In the genomic region with DNA sequence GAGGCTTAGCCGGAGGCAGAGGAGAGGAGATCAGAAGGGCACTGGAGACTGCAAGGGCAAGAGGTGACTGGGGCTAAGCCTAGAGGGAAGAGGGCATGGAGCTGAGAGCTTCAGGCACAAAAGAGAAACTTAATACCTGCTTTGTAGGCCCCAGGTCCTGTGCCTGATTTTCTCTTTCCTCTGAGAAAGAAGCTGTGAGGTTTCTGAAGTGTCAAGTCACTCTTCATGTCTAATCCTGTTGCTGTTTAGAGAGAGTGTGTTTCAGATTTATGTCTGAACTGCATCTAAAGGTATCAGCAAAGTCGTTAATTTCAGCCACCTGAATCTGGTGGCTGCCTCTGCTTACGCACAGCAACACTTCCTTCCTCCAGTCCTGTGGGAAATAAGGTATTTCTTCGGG, we compare ENCODE assay signal across 2 cellular contexts.
TF ChIP-seq lines count a peak whose summit lies in the region.

No MANE protein-coding gene starts in this region.

TF ChIP-seq in GM23338, 12 proteins besides CTCF, POLR2A, EP300 and RAD21 (continues in another document):
- no peak for TF ChIP-seq NANOG (IDR thresholded peaks at IDR 0.05; ENCODE audit: borderline replicate concordance)
- TF ChIP-seq, protein P1, sequence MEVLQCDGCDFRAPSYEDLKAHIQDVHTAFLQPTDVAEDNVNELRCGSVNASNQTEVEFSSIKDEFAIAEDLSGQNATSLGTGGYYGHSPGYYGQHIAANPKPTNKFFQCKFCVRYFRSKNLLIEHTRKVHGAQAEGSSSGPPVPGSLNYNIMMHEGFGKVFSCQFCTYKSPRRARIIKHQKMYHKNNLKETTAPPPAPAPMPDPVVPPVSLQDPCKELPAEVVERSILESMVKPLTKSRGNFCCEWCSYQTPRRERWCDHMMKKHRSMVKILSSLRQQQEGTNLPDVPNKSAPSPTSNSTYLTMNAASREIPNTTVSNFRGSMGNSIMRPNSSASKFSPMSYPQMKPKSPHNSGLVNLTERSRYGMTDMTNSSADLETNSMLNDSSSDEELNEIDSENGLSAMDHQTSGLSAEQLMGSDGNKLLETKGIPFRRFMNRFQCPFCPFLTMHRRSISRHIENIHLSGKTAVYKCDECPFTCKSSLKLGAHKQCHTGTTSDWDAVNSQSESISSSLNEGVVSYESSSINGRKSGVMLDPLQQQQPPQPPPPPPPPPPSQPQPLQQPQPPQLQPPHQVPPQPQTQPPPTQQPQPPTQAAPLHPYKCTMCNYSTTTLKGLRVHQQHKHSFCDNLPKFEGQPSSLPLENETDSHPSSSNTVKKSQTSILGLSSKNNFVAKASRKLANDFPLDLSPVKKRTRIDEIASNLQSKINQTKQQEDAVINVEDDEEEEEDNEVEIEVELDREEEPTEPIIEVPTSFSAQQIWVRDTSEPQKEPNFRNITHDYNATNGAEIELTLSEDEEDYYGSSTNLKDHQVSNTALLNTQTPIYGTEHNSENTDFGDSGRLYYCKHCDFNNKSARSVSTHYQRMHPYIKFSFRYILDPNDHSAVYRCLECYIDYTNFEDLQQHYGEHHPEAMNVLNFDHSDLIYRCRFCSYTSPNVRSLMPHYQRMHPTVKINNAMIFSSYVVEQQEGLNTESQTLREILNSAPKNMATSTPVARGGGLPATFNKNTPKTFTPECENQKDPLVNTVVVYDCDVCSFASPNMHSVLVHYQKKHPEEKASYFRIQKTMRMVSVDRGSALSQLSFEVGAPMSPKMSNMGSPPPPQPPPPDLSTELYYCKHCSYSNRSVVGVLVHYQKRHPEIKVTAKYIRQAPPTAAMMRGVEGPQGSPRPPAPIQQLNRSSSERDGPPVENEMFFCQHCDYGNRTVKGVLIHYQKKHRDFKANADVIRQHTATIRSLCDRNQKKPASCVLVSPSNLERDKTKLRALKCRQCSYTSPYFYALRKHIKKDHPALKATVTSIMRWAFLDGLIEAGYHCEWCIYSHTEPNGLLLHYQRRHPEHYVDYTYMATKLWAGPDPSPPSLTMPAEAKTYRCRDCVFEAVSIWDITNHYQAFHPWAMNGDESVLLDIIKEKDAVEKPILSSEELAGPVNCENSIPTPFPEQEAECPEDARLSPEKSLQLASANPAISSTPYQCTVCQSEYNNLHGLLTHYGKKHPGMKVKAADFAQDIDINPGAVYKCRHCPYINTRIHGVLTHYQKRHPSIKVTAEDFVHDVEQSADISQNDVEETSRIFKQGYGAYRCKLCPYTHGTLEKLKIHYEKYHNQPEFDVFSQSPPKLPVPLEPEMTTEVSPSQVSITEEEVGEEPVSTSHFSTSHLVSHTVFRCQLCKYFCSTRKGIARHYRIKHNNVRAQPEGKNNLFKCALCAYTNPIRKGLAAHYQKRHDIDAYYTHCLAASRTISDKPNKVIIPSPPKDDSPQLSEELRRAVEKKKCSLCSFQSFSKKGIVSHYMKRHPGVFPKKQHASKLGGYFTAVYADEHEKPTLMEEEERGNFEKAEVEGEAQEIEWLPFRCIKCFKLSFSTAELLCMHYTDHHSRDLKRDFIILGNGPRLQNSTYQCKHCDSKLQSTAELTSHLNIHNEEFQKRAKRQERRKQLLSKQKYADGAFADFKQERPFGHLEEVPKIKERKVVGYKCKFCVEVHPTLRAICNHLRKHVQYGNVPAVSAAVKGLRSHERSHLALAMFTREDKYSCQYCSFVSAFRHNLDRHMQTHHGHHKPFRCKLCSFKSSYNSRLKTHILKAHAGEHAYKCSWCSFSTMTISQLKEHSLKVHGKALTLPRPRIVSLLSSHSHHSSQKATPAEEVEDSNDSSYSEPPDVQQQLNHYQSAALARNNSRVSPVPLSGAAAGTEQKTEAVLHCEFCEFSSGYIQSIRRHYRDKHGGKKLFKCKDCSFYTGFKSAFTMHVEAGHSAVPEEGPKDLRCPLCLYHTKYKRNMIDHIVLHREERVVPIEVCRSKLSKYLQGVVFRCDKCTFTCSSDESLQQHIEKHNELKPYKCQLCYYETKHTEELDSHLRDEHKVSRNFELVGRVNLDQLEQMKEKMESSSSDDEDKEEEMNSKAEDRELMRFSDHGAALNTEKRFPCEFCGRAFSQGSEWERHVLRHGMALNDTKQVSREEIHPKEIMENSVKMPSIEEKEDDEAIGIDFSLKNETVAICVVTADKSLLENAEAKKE (CRISPR knock-in tag; IDR thresholded peaks at IDR 0.05), result no peak
- no peak for TF ChIP-seq REST (IDR thresholded peaks at IDR 0.05; ENCODE audit: unreplicated experiment)
- TF ChIP-seq ZNF331 (CRISPR knock-in tag; IDR thresholded peaks at IDR 0.05; ENCODE audit: low read depth), result no peak
- TF ChIP-seq EZH2phosphoT487 (IDR thresholded peaks at IDR 0.05; ENCODE audit: unreplicated experiment), result no peak
- no peak for TF ChIP-seq POLR2AphosphoS5 (IDR thresholded peaks at IDR 0.05; ENCODE audit: low read depth)
- no peak for TF ChIP-seq JUNB (IDR thresholded peaks at IDR 0.05; ENCODE audit: unreplicated experiment)
- no peak for TF ChIP-seq ZNF114 (CRISPR knock-in tag; IDR thresholded peaks at IDR 0.05)
- TF ChIP-seq STAT1 (IDR thresholded peaks at IDR 0.05; ENCODE audit: unreplicated experiment), result no peak
- no peak for TF ChIP-seq EZH2 (IDR thresholded peaks at IDR 0.05; ENCODE audit: low read depth, unreplicated experiment)

TF ChIP-seq in H1, 55 proteins besides CTCF, POLR2A, EP300 and RAD21:
- TF ChIP-seq PHF8 (conservative IDR thresholded peaks at IDR 0.05; ENCODE audit: low read depth, low read length) (no peak), KDM1A (IDR thresholded peaks at IDR 0.05; ENCODE audit: borderline replicate concordance, low read length) (0 out of 2 replicates have a peak, but pooled peaks have one; percentile 1)
